In genomic region chr3:38267689-38268477, GRCh38 we compare ENCODE assay signal across 24 cellular contexts. TPM values are rescaled to one million over a fixed set of nuclear protein-coding genes. Genes with fewer than 3 reads are reported as not detected.
DNase-seq lines count a peak whose midpoint lies in the region; ATAC-seq lines count a peak whose summit lies in the region.
"Had no signal": no experiment of that assay in that cellular context is flagged by ENCODE, and none has a peak within 500 bp of the region (broad histone marks: within the 10 kb centered on the region; RNA-seq: fewer than 3 reads in every experiment).

No MANE protein-coding gene starts in this region.

- in situ Hi-C loops in HAP-1 (cut with MboI; ENCODE audit: low sequenced_read_pairs), result no loop called here

- CTCF ChIA-PET in naive thymus-derived CD4-positive, alpha-beta T cell (lab: Charles Lee), result no interaction called here

- peak; percentile 52 for ATAC-seq in naive thymus-derived CD4-positive, alpha-beta T cell
- ATAC-seq: CD8-positive, alpha-beta T cell; left ventricle myocardium superior; natural killer cell treated with Interleukin-12 subunit alpha and Interleukin-12 subunit beta and Interleukin-15 and Interleukin-18, amount 100 ng/mL, for 72 hours had no signal

- no peak overlapping the region for H3K27ac ChIP-seq in naive thymus-derived CD4-positive, alpha-beta T cell (ENCODE audit: low read depth, low read length)
- H3K27ac ChIP-seq: KMS-11, RWPE1 had no signal

- POLR2A ChIA-PET in naive thymus-derived CD4-positive, alpha-beta T cell (lab: Charles Lee), result no interaction called here

- H3K27me3 ChIP-seq in H7 (ENCODE audit: control insufficient read depth, insufficient read depth, low read length) (no peaks in the 10 kb centered on the region), HAP-1 (ENCODE audit: low read depth) (no peaks in the 10 kb centered on the region)
- H3K27me3 ChIP-seq in naive thymus-derived CD4-positive, alpha-beta T cell (ENCODE audit: control insufficient read depth in 2 of 2, insufficient read depth in 2 of 2, low read length in 2 of 2), result no peaks in the 10 kb centered on the region

- H3K4me1 Mint-ChIP-seq in naive thymus-derived CD4-positive, alpha-beta T cell, result peaks cover 13 to 36% (median 27%) of the 10 kb centered on the region in 7 donors

- H3K4me3 Mint-ChIP-seq in naive thymus-derived CD4-positive, alpha-beta T cell, result peak overlapping the region in 1 of 10 donors; percentile 24
- H3K4me3 Mint-ChIP-seq: activated CD4-positive, alpha-beta memory T cell treated with anti-CD3 and anti-CD28 coated beads, Interleukin-2, amount 10 ng/mL, durations not matched to agents 7 days and 5 days; CD8-positive, alpha-beta T cell; natural killer cell treated with Interleukin-12 subunit alpha and Interleukin-12 subunit beta and Interleukin-15 and Interleukin-18, amount 100 ng/mL, for 72 hours; type B pancreatic cell had no signal

- peak overlapping the region in 5 of 9 donors; percentile 11 to 40 (median 27) for H3K27ac Mint-ChIP-seq in naive thymus-derived CD4-positive, alpha-beta T cell
- H3K27ac Mint-ChIP-seq: activated CD4-positive, alpha-beta memory T cell treated with anti-CD3 and anti-CD28 coated beads, Interleukin-2, amount 10 ng/mL, durations not matched to agents 7 days and 5 days; activated T-helper 2 cell treated with anti-CD3 and anti-CD28 coated beads, Interferon-gamma antibody, Interleukin-2, Interleukin-4, amounts not matched to agents 10 μg/mL and 5 μg/mL and 100 μg/mL, durations not matched to agents 14 hours and 24 hours and 36 hours; CD8-positive, alpha-beta T cell; natural killer cell treated with Interleukin-12 subunit alpha and Interleukin-12 subunit beta and Interleukin-15 and Interleukin-18, amount 100 ng/mL, for 72 hours; type B pancreatic cell had no signal

- H3K36me3 ChIP-seq in H7 (replicated peaks; ENCODE audit: control insufficient read depth, insufficient read depth, low read length), result no peaks in the 10 kb centered on the region
- no peaks in the 10 kb centered on the region for H3K36me3 ChIP-seq in naive thymus-derived CD4-positive, alpha-beta T cell (ENCODE audit: control insufficient read depth in 2 of 3, insufficient read depth in 3 of 3, low read length in 3 of 3)
- no peaks in the 10 kb centered on the region for H3K36me3 ChIP-seq in HAP-1 (replicated peaks)

- peaks cover 8 to 18% (median 13%) of the 10 kb centered on the region in 5 donors for H3K36me3 Mint-ChIP-seq in naive thymus-derived CD4-positive, alpha-beta T cell

- H3K4me3 ChIP-seq in H7 (ENCODE audit: insufficient read depth, low read depth, low read length), result no peak overlapping the region
- H3K4me3 ChIP-seq in naive thymus-derived CD4-positive, alpha-beta T cell (ENCODE audit: low read length), result no peak overlapping the region
- H3K4me3 ChIP-seq in HAP-1, result no peak overlapping the region

- no peaks in the 10 kb centered on the region for H3K4me1 ChIP-seq in naive thymus-derived CD4-positive, alpha-beta T cell (ENCODE audit: control insufficient read depth in 2 of 2, insufficient read depth in 2 of 2, low read length in 2 of 2)
- H3K4me1 ChIP-seq in HAP-1, result 0 out of 2 replicates have a peak, but pooled peaks cover 3% of the 10 kb centered on the region

- DNase-seq in GDM1 (lab: John Stamatoyannopoulos, UW) (peak; percentile 69), H7 (peak; percentile 42), UCSD-AML1 (lab: John Stamatoyannopoulos, UW; ENCODE audit: unreplicated experiment) (peak; percentile 73), NCI-H1436 treated with DMSO at 0.1 percent for 48 hours (lab: John Stamatoyannopoulos, UW) (no peak), AML-193 (lab: John Stamatoyannopoulos, UW) (no peak), HAP-1 (ENCODE audit: low spot score in 2 of 2) (no peak)
- no peak for DNase-seq in naive thymus-derived CD4-positive, alpha-beta T cell
- DNase-seq: activated CD4-positive, alpha-beta memory T cell treated with anti-CD3 and anti-CD28 coated beads, Interleukin-2, amount 10 ng/mL, durations not matched to agents 7 days and 5 days; CD8-positive, alpha-beta T cell; hippocampal formation; left ventricle myocardium superior; NCI-H1930; NCI-H69; retina; stimulated activated CD8-positive, alpha-beta memory T cell treated with anti-CD3 and anti-CD28 coated beads, Interleukin-4, amount 100 ng/mL, for 48 hours had no signal

- no peaks in the 10 kb centered on the region for H3K27me3 Mint-ChIP-seq in naive thymus-derived CD4-positive, alpha-beta T cell
- H3K27me3 Mint-ChIP-seq: activated CD4-positive, alpha-beta memory T cell treated with anti-CD3 and anti-CD28 coated beads, Interleukin-2, amount 10 ng/mL, durations not matched to agents 7 days and 5 days; type B pancreatic cell had no signal

- peaks cover 0 to 5% (median 0%) of the 10 kb centered on the region in 11 donors for H3K9me3 Mint-ChIP-seq in naive thymus-derived CD4-positive, alpha-beta T cell
- H3K9me3 Mint-ChIP-seq: activated CD4-positive, alpha-beta memory T cell treated with anti-CD3 and anti-CD28 coated beads, Interleukin-2, amount 10 ng/mL, durations not matched to agents 7 days and 5 days; activated T-helper 2 cell treated with anti-CD3 and anti-CD28 coated beads, Interferon-gamma antibody, Interleukin-2, Interleukin-4, amounts not matched to agents 10 μg/mL and 5 μg/mL and 100 μg/mL, durations not matched to agents 14 hours and 24 hours and 36 hours; CD8-positive, alpha-beta T cell; natural killer cell treated with Interleukin-12 subunit alpha and Interleukin-12 subunit beta and Interleukin-15 and Interleukin-18, amount 100 ng/mL, for 72 hours; type B pancreatic cell had no signal

- H3K9me3 ChIP-seq in naive thymus-derived CD4-positive, alpha-beta T cell (ENCODE audit: control insufficient read depth in 2 of 3, low read length in 3 of 3), result no peaks in the 10 kb centered on the region
- no peaks in the 10 kb centered on the region for H3K9me3 ChIP-seq in HAP-1

- intact Hi-C loops in naive thymus-derived CD4-positive, alpha-beta T cell (cut with micrococcal nuclease), result no loop called here

RNA-seq across cellular contexts. Expression of gene SLC22A13, which starts 2.3 kb away (rescaled TPM):
- total RNA-seq in H7 (2014; rRNA removed; shearing (Covaris generic)), result 0.11 and 0.24 TPM in 2 replicates
- 1 to 10 TPM in 1 of 5 experiments, under 1 TPM in 4; 0.53 to 1.9 (median 0.62) TPM for total RNA-seq in naive thymus-derived CD4-positive, alpha-beta T cell
- not detected for polyA plus RNA-seq in naive thymus-derived CD4-positive, alpha-beta T cell
- total RNA-seq: G401, left ventricle myocardium superior had no signal

RNA-seq across cellular contexts. Expression of gene SLC22A14, which starts 14.2 kb away (rescaled TPM):
- 0.03 TPM in 1 of 2 replicates, not detected in the other for total RNA-seq in H7 (2014; rRNA removed; shearing (Covaris generic))
- under 1 TPM in 1 of 5 experiments, not detected in 4; 0.15 TPM for total RNA-seq in naive thymus-derived CD4-positive, alpha-beta T cell
- not detected for polyA plus RNA-seq in naive thymus-derived CD4-positive, alpha-beta T cell
- total RNA-seq: activated CD4-positive, alpha-beta memory T cell treated with anti-CD3 and anti-CD28 coated beads, Interleukin-2, amount 10 ng/mL, durations not matched to agents 7 days and 5 days; activated T-helper 2 cell treated with anti-CD3 and anti-CD28 coated beads, Interferon-gamma antibody, Interleukin-2, Interleukin-4, amounts not matched to agents 10 μg/mL and 5 μg/mL and 100 μg/mL, durations not matched to agents 14 hours and 24 hours and 36 hours; CD8-positive, alpha-beta T cell; dermis microvascular lymphatic vessel endothelial cell; G401; H1; left ventricle myocardium superior had no signal
- polyA plus RNA-seq: fibroblast of lung had no signal

Comparison
In these comparisons a context has a peak if more than half of its experiments do, and no peak if none do; other contexts are left out.
1. DNase-seq: peak in GDM1 (single experiment), H7 (single experiment) and UCSD-AML1 (single experiment); none in naive thymus-derived CD4-positive, alpha-beta T cell (0 of 9), NCI-H1436 treated with DMSO at 0.1 percent for 48 hours (single experiment), AML-193 (0 of 2) and HAP-1 (0 of 2).